17 cellular contexts compared by ENCODE assay signal in the genomic region with DNA sequence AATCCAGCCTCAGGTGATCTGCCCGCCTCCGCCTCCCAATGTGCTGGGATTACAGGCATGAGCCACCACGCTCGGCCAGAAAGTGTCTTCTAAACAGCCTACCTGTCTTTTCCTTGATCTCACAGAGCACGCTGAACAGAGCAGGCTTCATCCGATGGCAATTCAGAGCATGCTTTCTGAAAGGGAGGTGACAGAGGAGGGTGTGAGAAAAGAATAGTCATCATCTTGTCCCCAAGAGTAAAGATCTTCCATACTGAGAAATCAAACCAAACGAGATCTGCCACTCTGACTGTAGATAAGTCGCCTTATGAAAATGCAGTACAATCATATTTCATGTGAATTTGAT. TPM values are rescaled to one million over a fixed set of nuclear protein-coding genes. Genes with fewer than 3 reads are reported as not detected.
A peak's percentile ranks its signal among the peaks of the same experiment; 100 is the strongest.
DNase-seq lines count a peak whose midpoint lies in the region; ATAC-seq and TF ChIP-seq lines count a peak whose summit lies in the region.
"Had no signal": no experiment of that assay in that cellular context is flagged by ENCODE, and none has a peak within 500 bp of the region (broad histone marks: within the 10 kb centered on the region; RNA-seq: fewer than 3 reads in every experiment).

No MANE protein-coding gene starts in this region.

- 88 to 91% methylated on average over 8 of the region's 8 CpGs for WGBS in upper lobe of left lung, 2 donors

- ATAC-seq in activated CD8-positive, alpha-beta T cell treated with anti-CD3 and anti-CD28 coated beads for 36 hours: peak; percentile 55
- ATAC-seq in memory B cell (ENCODE audit: low read depth) (no peak), upper lobe of left lung (ENCODE audit: low FRiP score in 2 of 2) (no peak)
- ATAC-seq: heart right ventricle, K562, right lobe of liver had no signal

- H3K27me3 Mint-ChIP-seq in activated CD8-positive, alpha-beta T cell treated with anti-CD3 and anti-CD28 coated beads for 36 hours: no peaks in the 10 kb centered on the region
- H3K27me3 Mint-ChIP-seq in memory B cell: no peaks in the 10 kb centered on the region

- CTCF ChIA-PET in activated CD8-positive, alpha-beta T cell treated with anti-CD3 and anti-CD28 coated beads for 36 hours (lab: Charles Lee): no interaction called here

- H3K36me3 ChIP-seq in upper lobe of left lung: no peaks in the 10 kb centered on the region
- H3K36me3 ChIP-seq: cardiac muscle cell, heart right ventricle, right lobe of liver had no signal

- no peak overlapping the region for H3K4me3 ChIP-seq in upper lobe of left lung
- H3K4me3 ChIP-seq: cardiac muscle cell, heart right ventricle, K562, right lobe of liver had no signal

- H3K4me1 Mint-ChIP-seq in activated CD8-positive, alpha-beta T cell treated with anti-CD3 and anti-CD28 coated beads for 36 hours (ENCODE audit: low read depth): peaks cover 73% of the 10 kb centered on the region
- peaks cover 30% of the 10 kb centered on the region for H3K4me1 Mint-ChIP-seq in memory B cell

- no peaks in the 10 kb centered on the region for H3K27me3 ChIP-seq in upper lobe of left lung
- H3K27me3 ChIP-seq: cardiac muscle cell, right lobe of liver had no signal

- peaks cover 30% of the 10 kb centered on the region for H3K36me3 Mint-ChIP-seq in activated CD8-positive, alpha-beta T cell treated with anti-CD3 and anti-CD28 coated beads for 36 hours (ENCODE audit: low read depth)
- H3K36me3 Mint-ChIP-seq in memory B cell: no peaks in the 10 kb centered on the region

- intact Hi-C loops in activated CD8-positive, alpha-beta T cell treated with anti-CD3 and anti-CD28 coated beads for 36 hours (cut with micrococcal nuclease): loop anchor here (5.0 kb wide), 1 partner anchor 43 kb away; the partner anchor contains the start of gene GMIP

- no peak for TF ChIP-seq CTCF in activated CD8-positive, alpha-beta T cell treated with anti-CD3 and anti-CD28 coated beads for 36 hours (IDR thresholded peaks at IDR 0.05)
- no peak for TF ChIP-seq CTCF in upper lobe of left lung (IDR thresholded peaks at IDR 0.05)

- H3K4me3 Mint-ChIP-seq in activated CD8-positive, alpha-beta T cell treated with anti-CD3 and anti-CD28 coated beads for 36 hours: peak overlapping the region; percentile 74
- peak overlapping the region; percentile 69 for H3K4me3 Mint-ChIP-seq in memory B cell
- H3K4me3 Mint-ChIP-seq: neural crest cell had no signal

- H3K9me3 Mint-ChIP-seq in activated CD8-positive, alpha-beta T cell treated with anti-CD3 and anti-CD28 coated beads for 36 hours: no peaks in the 10 kb centered on the region
- no peaks in the 10 kb centered on the region for H3K9me3 Mint-ChIP-seq in memory B cell
- H3K9me3 Mint-ChIP-seq: neural crest cell had no signal

- H3K27ac ChIP-seq in upper lobe of left lung: peak overlapping the region; percentile 10 to 79 (median 61)
- H3K27ac ChIP-seq: cardiac muscle cell, epithelial cell of prostate, right lobe of liver had no signal

- no peak for TF ChIP-seq EP300 in upper lobe of left lung (IDR thresholded peaks at IDR 0.05)

- peak overlapping the region; percentile 100 for H3K27ac Mint-ChIP-seq in activated CD8-positive, alpha-beta T cell treated with anti-CD3 and anti-CD28 coated beads for 36 hours
- H3K27ac Mint-ChIP-seq in memory B cell: peak overlapping the region; percentile 94

- H3K4me1 ChIP-seq in upper lobe of left lung: peaks cover 0 to 25% (median 8%) of the 10 kb centered on the region in 4 donors
- H3K4me1 ChIP-seq: right lobe of liver had no signal

- in situ Hi-C loops in KBM-7 (cut with MboI; ENCODE audit: low pct_unique_long_range_greater_than_20kb, low sequenced_read_pairs): no loop called here

- POLR2A ChIA-PET in activated CD8-positive, alpha-beta T cell treated with anti-CD3 and anti-CD28 coated beads for 36 hours (lab: Charles Lee): interaction anchor here (1.2 to 1.9 kb wide), 5 partner anchors 9 to 69 kb away, joined by 4 to 7 read pairs (median 5); partner anchors contain the start of genes LPAR2, PBX4 and ZNF101

- H3K9me3 ChIP-seq in upper lobe of left lung: no peaks in the 10 kb centered on the region
- H3K9me3 ChIP-seq: heart right ventricle, right lobe of liver had no signal

- peak; percentile 44 for DNase-seq in activated naive CD4-positive, alpha-beta T cell treated with Interleukin-2 at 50 U/mL for 16 hours
- DNase-seq in activated naive CD4-positive, alpha-beta T cell (lab: John Stamatoyannopoulos, UW): no peak
- peak; percentile 59 for DNase-seq in activated CD8-positive, alpha-beta T cell treated with anti-CD3 and anti-CD28 coated beads for 36 hours
- DNase-seq in memory B cell (ENCODE audit: low spot score in 2 of 2) (no peak), upper lobe of left lung (no peak), NCI-H774 (lab: John Stamatoyannopoulos, UW) (no peak), cerebellar cortex (ENCODE audit: low spot score) (no peak), KBM-7 (no peak)
- DNase-seq: ACHN, heart right ventricle, NCI-H1436, NCI-H510A, right lobe of liver had no signal

- TF ChIP-seq POLR2A in upper lobe of left lung (IDR thresholded peaks at IDR 0.05): no peak

RNA-seq across cellular contexts. Expression of gene PBX4, which starts 19.3 kb away (rescaled TPM):
- 10 to 100 TPM; 13.8 to 15.6 TPM for total RNA-seq in activated CD8-positive, alpha-beta T cell treated with anti-CD3 and anti-CD28 coated beads for 36 hours
- total RNA-seq in upper lobe of left lung: 10 to 100 TPM in 2 of 6 donors, 1 to 10 TPM in 4; 2.0 to 30.4 (median 5.8) TPM

RNA-seq across cellular contexts. Expression of gene LPAR2, which starts 28.9 kb away (rescaled TPM):
- 10 to 100 TPM; 26.6 to 28.2 TPM for total RNA-seq in activated CD8-positive, alpha-beta T cell treated with anti-CD3 and anti-CD28 coated beads for 36 hours
- 10 to 100 TPM; 16.4 to 51.3 (median 24.1) TPM for total RNA-seq in upper lobe of left lung

RNA-seq across cellular contexts. Expression of gene GMIP, which starts 44.3 kb away (rescaled TPM):
- 10 to 100 TPM; 57.3 to 59.9 TPM for total RNA-seq in activated CD8-positive, alpha-beta T cell treated with anti-CD3 and anti-CD28 coated beads for 36 hours
- total RNA-seq in upper lobe of left lung: 100 to 1,000 TPM in 1 of 6 donors, 10 to 100 TPM in 5; 20.8 to 109 (median 49.1) TPM

Comparison
In these comparisons a context has a peak if more than half of its experiments do, and no peak if none do; other contexts are left out.
1. DNase-seq: peak in activated naive CD4-positive, alpha-beta T cell treated with Interleukin-2 at 50 U/mL for 16 hours (single experiment) and activated CD8-positive, alpha-beta T cell treated with anti-CD3 and anti-CD28 coated beads for 36 hours (single experiment); none in activated naive CD4-positive, alpha-beta T cell (0 of 4), memory B cell (0 of 2), upper lobe of left lung (0 of 2), NCI-H774 (single experiment), cerebellar cortex (single experiment) and KBM-7 (single experiment).